Comparison of ENCODE assay signal across 8 cellular contexts in the genomic region with DNA sequence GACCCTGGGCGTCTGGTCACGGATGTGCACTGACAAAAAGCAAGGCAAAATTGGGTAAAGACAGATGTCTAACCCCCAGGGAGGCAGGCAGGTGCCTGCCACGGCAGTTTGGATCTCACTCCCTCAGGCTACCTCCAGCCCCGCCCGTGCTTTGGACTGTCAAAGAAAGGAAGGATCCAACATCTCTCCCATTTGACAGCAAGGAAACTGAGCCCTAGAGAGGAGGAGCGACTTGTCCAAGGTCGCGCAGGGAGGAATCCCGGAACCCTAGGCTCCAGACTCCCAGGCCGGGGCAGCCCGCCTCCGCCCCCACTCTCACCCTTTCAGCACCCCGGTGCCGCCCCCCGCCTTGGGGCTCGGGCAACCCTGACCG. TPM values are rescaled to one million over a fixed set of nuclear protein-coding genes. Genes with fewer than 3 reads are reported as not detected.
DNase-seq lines count a peak whose midpoint lies in the region; ATAC-seq lines count a peak whose summit lies in the region.

No MANE protein-coding gene starts in this region.

- peaks cover 0 to 5% of the 10 kb centered on the region in 2 experiments for H3K4me1 ChIP-seq in trophoblast cell (ENCODE audit: control insufficient read depth in 1 of 2, insufficient read depth in 2 of 2, low read length in 2 of 2)

- H3K4me2 ChIP-seq in trophoblast cell (ENCODE audit: low read length): peak overlapping the region; percentile 88

- peaks cover 0 to 3% of the 10 kb centered on the region in 2 experiments for H3K36me3 ChIP-seq in trophoblast cell (ENCODE audit: control insufficient read depth in 1 of 2, insufficient read depth in 2 of 2, low read length in 2 of 2)

- peak overlapping the region; percentile 95 for H4K8ac ChIP-seq in trophoblast cell (ENCODE audit: low read depth, low read length)

- H4K91ac ChIP-seq in trophoblast cell (ENCODE audit: low read depth, low read length): peak overlapping the region; percentile 78

- no peak overlapping the region for H2BK12ac ChIP-seq in trophoblast cell (ENCODE audit: low read length)

- peak overlapping the region; percentile 85 for H2AFZ ChIP-seq in trophoblast cell (ENCODE audit: insufficient read depth, low read length, poor library complexity)

- H3K14ac ChIP-seq in trophoblast cell (ENCODE audit: low read length): peak overlapping the region; percentile 82

- peaks cover 8% of the 10 kb centered on the region for H3K79me2 ChIP-seq in trophoblast cell (ENCODE audit: control insufficient read depth, insufficient read depth, low read length, poor library complexity)

- H3K79me1 ChIP-seq in trophoblast cell (ENCODE audit: low read length): peaks cover 10% of the 10 kb centered on the region

- no peak overlapping the region for H3K23ac ChIP-seq in trophoblast cell (ENCODE audit: low read length)

- no peaks in the 10 kb centered on the region for H3K27me3 ChIP-seq in trophoblast cell (ENCODE audit: insufficient read depth, low read length)

- peak; percentile 2 for DNase-seq in CMK (ENCODE audit: low read depth)
- DNase-seq in GM19238 (ENCODE audit: insufficient read length, low spot score): peak; percentile 30
- DNase-seq in SHP77 treated with DMSO at 0.1 percent for 48 hours (lab: John Stamatoyannopoulos, UW): peak; percentile 51
- peak; percentile 8 for DNase-seq in fibroblast of peridontal ligament (ENCODE audit: extremely low read depth)
- peak; percentile 13 to 47 for DNase-seq in trophoblast cell
- no peak for DNase-seq in amygdala (lab: John Stamatoyannopoulos, UW)
- no peak for DNase-seq in epidermal melanocyte (ENCODE audit: insufficient read length, low spot score)

- peak overlapping the region; percentile 84 for H3K4me3 ChIP-seq in trophoblast cell (ENCODE audit: low read depth, low read length)

- peak overlapping the region; percentile 87 for H3K27ac ChIP-seq in trophoblast cell (ENCODE audit: low read depth, low read length)

- H3K9me3 ChIP-seq in trophoblast cell (ENCODE audit: insufficient read depth, low read depth, low read length): no peaks in the 10 kb centered on the region

- ATAC-seq in HG03159 (IDR thresholded peaks at IDR 0.05; ENCODE audit: unreplicated experiment): peak; percentile 34

- peak overlapping the region; percentile 38 for H2AK5ac ChIP-seq in trophoblast cell (ENCODE audit: low read length)

- peak overlapping the region; percentile 22 for H3K4ac ChIP-seq in trophoblast cell (ENCODE audit: low read depth, low read length)

- H2BK5ac ChIP-seq in trophoblast cell (ENCODE audit: low read depth, low read length, poor library complexity): peak overlapping the region; percentile 83

- H2BK120ac ChIP-seq in trophoblast cell (ENCODE audit: insufficient read depth, low read length, poor library complexity): peak overlapping the region; percentile 67

- H3K9ac ChIP-seq in trophoblast cell (ENCODE audit: low read length): peak overlapping the region; percentile 78

- H3K18ac ChIP-seq in trophoblast cell (ENCODE audit: low read length): peak overlapping the region; percentile 71

- peak overlapping the region; percentile 71 for H4K12ac ChIP-seq in trophoblast cell (ENCODE audit: low read depth, low read length)

- no CpG with 5 or more reads among the region's 17 CpGs for WGBS in trophoblast cell (ENCODE audit: extremely low coverage, insufficient coverage, insufficient read length)

RNA-seq across cellular contexts. Expression of a gene that starts 0.4 kb away (rescaled TPM):
- 7.7 and 7.8 TPM in 2 replicates for polyA plus RNA-seq in trophoblast cell (2013)

Comparison
In these comparisons a context has a peak if more than half of its experiments do, and no peak if none do; other contexts are left out.
1. DNase-seq: peak in CMK (single experiment), GM19238 (single experiment), SHP77 treated with DMSO at 0.1 percent for 48 hours (single experiment), fibroblast of peridontal ligament (single experiment) and trophoblast cell (2 of 2); none in amygdala (0 of 56) and epidermal melanocyte (single experiment).